8 cellular contexts compared by ENCODE assay signal in the genomic region with DNA sequence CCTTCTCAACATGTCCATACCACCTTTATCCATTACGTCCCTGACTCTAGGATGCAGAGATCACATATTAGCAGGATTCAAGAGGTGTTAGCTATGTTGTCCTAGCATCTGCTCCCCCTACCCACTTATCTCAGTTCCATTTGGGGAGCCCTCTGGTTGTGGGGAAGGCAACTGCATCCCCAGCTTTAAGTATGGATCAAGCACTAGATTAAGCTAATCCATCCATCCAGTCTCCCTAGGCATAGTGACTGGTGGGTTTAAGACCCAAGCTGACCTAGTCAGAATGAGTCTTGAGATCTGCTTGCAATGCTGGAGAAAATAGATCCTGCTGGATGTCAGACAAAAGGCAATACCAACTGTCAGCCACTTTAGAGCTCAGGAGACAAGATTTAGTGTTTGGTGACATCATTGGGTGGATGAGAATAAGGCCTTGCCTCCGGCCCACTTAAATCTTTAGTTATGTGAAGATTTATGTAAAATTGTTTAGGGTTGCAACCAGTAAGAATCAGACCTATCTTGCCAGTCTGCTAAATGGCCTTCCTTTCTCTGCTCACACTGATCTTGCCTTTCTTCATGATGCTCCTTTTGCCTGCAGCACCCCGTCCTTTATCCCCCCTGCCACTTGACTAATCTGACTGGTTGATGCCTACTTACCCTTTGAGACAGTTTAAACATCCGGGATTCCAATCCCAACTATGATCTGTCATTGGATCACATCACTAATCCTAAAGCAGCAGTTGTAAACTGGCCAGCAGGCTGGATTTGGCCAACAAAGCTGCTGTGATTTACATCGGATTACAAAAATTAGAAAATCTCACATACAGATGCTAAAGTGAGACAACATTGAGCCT. TPM values are rescaled to one million over a fixed set of nuclear protein-coding genes. Genes with fewer than 3 reads are reported as not detected.
A peak's percentile ranks its signal among the peaks of the same experiment; 100 is the strongest.
DNase-seq lines count a peak whose midpoint lies in the region; ATAC-seq and TF ChIP-seq lines count a peak whose summit lies in the region.

No MANE protein-coding gene starts in this region.

- H3K9me3 Mint-ChIP-seq in chondrocyte (ENCODE audit: low read depth), result no peaks in the 10 kb centered on the region
- no peaks in the 10 kb centered on the region for H3K9me3 Mint-ChIP-seq in osteocyte (ENCODE audit: unreplicated experiment)

- H3K4me3 Mint-ChIP-seq in chondrocyte (ENCODE audit: unreplicated experiment), result no peak overlapping the region
- H3K4me3 Mint-ChIP-seq in osteocyte (ENCODE audit: unreplicated experiment), result peak overlapping the region; percentile 84

- H3K4me1 Mint-ChIP-seq in chondrocyte (ENCODE audit: low read depth) (peaks cover 31% of the 10 kb centered on the region), osteocyte (ENCODE audit: unreplicated experiment) (peaks cover 35% of the 10 kb centered on the region)

- H3K27ac Mint-ChIP-seq in chondrocyte (ENCODE audit: unreplicated experiment) (peak overlapping the region; percentile 98), osteocyte (ENCODE audit: unreplicated experiment) (peak overlapping the region; percentile 100)

- H3K36me3 Mint-ChIP-seq in chondrocyte (ENCODE audit: low read depth) (peaks cover 12% of the 10 kb centered on the region), osteocyte (ENCODE audit: unreplicated experiment) (peaks cover 20% of the 10 kb centered on the region)

- ATAC-seq in sciatic nerve, result no peak
- ATAC-seq in HG02678 (IDR thresholded peaks at IDR 0.05; ENCODE audit: unreplicated experiment), result no peak

- H3K27me3 Mint-ChIP-seq in chondrocyte (ENCODE audit: low read depth) (no peaks in the 10 kb centered on the region), osteocyte (ENCODE audit: unreplicated experiment) (no peaks in the 10 kb centered on the region)

- DNase-seq in NCI-H1092 treated with DMSO at 0.1 percent for 48 hours (lab: John Stamatoyannopoulos, UW) (peak; percentile 9), NCI-H1092 (lab: John Stamatoyannopoulos, UW) (no peak), NCI-H524 (lab: John Stamatoyannopoulos, UW) (peak; percentile 80 to 90), chondrocyte (ENCODE audit: low spot score) (no peak), osteocyte (ENCODE audit: extremely low spot score, unreplicated experiment) (no peak), cortex of kidney (lab: John Stamatoyannopoulos, UW) (no peak), sciatic nerve (ENCODE audit: low spot score) (no peak)

- TF ChIP-seq CTCF in chondrocyte (IDR thresholded peaks at IDR 0.05), result no peak
- TF ChIP-seq CTCF in osteocyte (IDR thresholded peaks at IDR 0.05), result peak; percentile 19

- intact Hi-C loops in sciatic nerve (cut with DNase I), result no loop called here

RNA-seq across cellular contexts. Expression of gene ISY1, which starts 2.1 kb away (rescaled TPM):
- total RNA-seq in chondrocyte (31.3 to 44.7 TPM (median 31.9 TPM) in 3 replicates), osteocyte (42.2 and 42.6 TPM in 2 replicates), sciatic nerve (31.9 TPM)

RNA-seq across cellular contexts. Expression of gene CNBP, which starts 20.7 kb away (rescaled TPM):
- 130 to 158 TPM (median 138 TPM) in 3 replicates for total RNA-seq in chondrocyte
- 199 and 203 TPM in 2 replicates for total RNA-seq in osteocyte
- 321 TPM for total RNA-seq in sciatic nerve

RNA-seq across cellular contexts. Expression of gene RAB43, which starts 41.4 kb away (rescaled TPM):
- total RNA-seq in chondrocyte (19.1 to 29.7 TPM (median 26.3 TPM) in 3 replicates), osteocyte (16.7 and 23.2 TPM in 2 replicates), sciatic nerve (17.9 TPM)

Comparison
In these comparisons a context has a peak if more than half of its experiments do, and no peak if none do; other contexts are left out.
1. DNase-seq: peak in NCI-H1092 treated with DMSO at 0.1 percent for 48 hours (single experiment) and NCI-H524 (2 of 2); none in NCI-H1092 (single experiment), chondrocyte (single experiment), osteocyte (single experiment), cortex of kidney (single experiment) and sciatic nerve (single experiment).